8 cellular contexts compared by ENCODE assay signal in genomic region chr2:36967236-36967876, GRCh38. TPM values are rescaled to one million over a fixed set of nuclear protein-coding genes. Genes with fewer than 3 reads are reported as not detected.
DNase-seq lines count a peak whose midpoint lies in the region; ATAC-seq and TF ChIP-seq lines count a peak whose summit lies in the region.

No MANE protein-coding gene starts in this region.

- no peaks in the 10 kb centered on the region for H3K9me3 Mint-ChIP-seq in natural killer cell

- no peaks in the 10 kb centered on the region for H3K36me3 Mint-ChIP-seq in natural killer cell

- intact Hi-C loops in natural killer cell (cut with micrococcal nuclease): loop anchor here (5.0 kb wide), 1 partner anchor 165 kb away; no protein-coding TSS in a partner anchor

- peak overlapping the region; percentile 98 for H3K27ac Mint-ChIP-seq in natural killer cell

- no peaks in the 10 kb centered on the region for H3K4me1 ChIP-seq in ectodermal cell (ENCODE audit: control insufficient read depth, insufficient read depth, low read length)

- H3K36me3 ChIP-seq in ectodermal cell (ENCODE audit: control insufficient read depth, insufficient read depth, low read length): no peaks in the 10 kb centered on the region

- ATAC-seq in natural killer cell: no peak
- no peak for ATAC-seq in GM18858 (IDR thresholded peaks at IDR 0.05; ENCODE audit: unreplicated experiment)

- H3K4me3 Mint-ChIP-seq in natural killer cell: peak overlapping the region; percentile 96

- H3K27ac ChIP-seq in ectodermal cell (ENCODE audit: insufficient read depth, low read depth, low read length, poor library complexity, severe bottlenecking): no peak overlapping the region

- H3K4me3 ChIP-seq in GM12865 (ENCODE audit: low read depth, low read length): peak overlapping the region; percentile 97
- peak overlapping the region; percentile 86 for H3K4me3 ChIP-seq in ectodermal cell (ENCODE audit: insufficient read depth, low read depth, low read length)

- H3K9me3 ChIP-seq in ectodermal cell (ENCODE audit: control insufficient read depth, low read length): no peaks in the 10 kb centered on the region

- TF ChIP-seq CTCF in GM12865 (IDR thresholded peaks at IDR 0.05; ENCODE audit: insufficient read depth, low read depth, low read length, missing control alignments) (no peak), natural killer cell (IDR thresholded peaks at IDR 0.05) (no peak)

- peaks cover 38 to 47% of the 10 kb centered on the region in 2 donors for H3K4me1 Mint-ChIP-seq in natural killer cell

- DNase-seq in GM12865 (ENCODE audit: low read depth): peak; percentile 8
- DNase-seq in NCI-H748 (lab: John Stamatoyannopoulos, UW; ENCODE audit: unreplicated experiment): peak; percentile 29
- no peak for DNase-seq in natural killer cell
- DNase-seq in A172 (ENCODE audit: low spot score): no peak
- no peak for DNase-seq in mesenteric fat pad (ENCODE audit: low spot score)
- no peak for DNase-seq in NCI-H774 (lab: John Stamatoyannopoulos, UW)

- H3K27me3 Mint-ChIP-seq in natural killer cell (ENCODE audit: low read depth in 2 of 2): no peaks in the 10 kb centered on the region

- WGBS in ectodermal cell, 2 experiments: 41 to 49% methylated on average over 15 of the region's 15 CpGs

- peaks cover 14% of the 10 kb centered on the region for H3K27me3 ChIP-seq in ectodermal cell (ENCODE audit: control insufficient read depth, insufficient read depth, low read length, poor library complexity, severe bottlenecking)

RNA-seq across cellular contexts. Expression of gene STRN, which starts 1.0 kb away (rescaled TPM):
- polyA plus RNA-seq in ectodermal cell (2013, experiment 1 of 4): 16.7 TPM
- 18.7 TPM for polyA plus RNA-seq in ectodermal cell (2013, experiment 2 of 4)
- polyA plus RNA-seq in ectodermal cell (2013, experiment 3 of 4): 11.9 TPM
- 13.6 TPM for polyA plus RNA-seq in ectodermal cell (2013, experiment 4 of 4)
- 10 to 100 TPM; 43.1 to 49.9 (median 43.4) TPM for total RNA-seq in natural killer cell
- total RNA-seq in A172 (2014; rRNA removed; shearing (Covaris generic)): 19.4 and 26.1 TPM in 2 replicates
- 26.2 TPM for total RNA-seq in mesenteric fat pad

Comparison
In these comparisons a context has a peak if more than half of its experiments do, and no peak if none do; other contexts are left out.
1. DNase-seq: peak in GM12865 (single experiment) and NCI-H748 (single experiment); none in natural killer cell (single experiment), A172 (single experiment), mesenteric fat pad (single experiment) and NCI-H774 (single experiment).